Comparison of ENCODE assay signal across 9 cellular contexts in the genomic region with DNA sequence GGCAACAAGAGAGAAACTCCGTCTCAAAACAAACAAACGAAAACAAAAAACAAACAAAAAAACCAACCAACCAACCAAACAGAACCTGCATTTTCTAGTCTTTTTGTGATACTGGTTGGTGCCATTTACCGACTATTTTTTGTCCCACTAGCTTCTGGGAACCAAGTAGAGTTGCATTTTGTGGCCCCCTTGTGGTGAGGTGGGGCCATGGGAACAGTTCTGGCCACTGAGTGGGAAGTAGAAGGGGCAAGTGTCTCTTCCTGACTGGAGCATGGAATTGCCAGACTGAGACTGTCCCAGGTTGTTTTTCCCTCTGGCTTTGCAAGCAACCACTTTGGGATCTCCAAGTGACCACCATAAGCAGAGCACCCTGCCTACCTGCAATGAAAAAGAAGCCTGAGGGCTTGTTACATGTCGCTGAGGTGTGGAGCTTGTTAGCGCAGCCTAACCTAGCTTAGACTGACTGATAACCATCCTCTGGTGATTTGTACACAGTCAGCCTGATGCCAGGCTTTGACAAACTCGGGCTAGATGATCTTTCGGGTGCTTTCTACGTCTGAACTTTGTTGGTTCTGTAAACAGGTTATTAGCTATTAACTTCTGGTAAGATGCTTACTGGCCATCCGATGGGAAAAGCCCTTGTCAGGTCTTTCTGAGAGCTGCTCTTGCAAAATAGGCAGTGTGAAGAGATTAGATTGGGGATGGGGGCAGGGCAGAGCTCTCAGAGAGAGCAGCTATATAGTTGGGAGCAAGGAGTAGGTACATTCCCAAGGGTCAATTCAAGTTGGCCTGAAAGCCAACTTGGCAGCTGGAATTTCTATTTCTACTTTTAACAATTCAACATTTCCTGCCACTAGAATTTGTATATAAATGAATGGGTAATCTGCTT.
DNase-seq lines count a peak whose midpoint lies in the region; ATAC-seq and TF ChIP-seq lines count a peak whose summit lies in the region.
"Had no signal": no experiment of that assay in that cellular context is flagged by ENCODE, and none has a peak within 500 bp of the region (broad histone marks: within the 10 kb centered on the region; RNA-seq: fewer than 3 reads in every experiment).

No MANE protein-coding gene starts in this region.

- H3K4me3 ChIP-seq in BE2C (ENCODE audit: low read depth, low read length) (no peak overlapping the region), foreskin fibroblast (ENCODE audit: low read depth in 1 of 2, low read length in 2 of 2) (no peak overlapping the region)

- H3K27me3 Mint-ChIP-seq in stimulated activated naive CD8-positive, alpha-beta T cell treated with anti-CD3 and anti-CD28 coated beads, Interleukin-15, amount 100 ng/mL, for 72 hours = peaks cover 10% of the 10 kb centered on the region

- DNase-seq in BE2C = peak; percentile 61
- peak; percentile 24 to 50 for DNase-seq in foreskin fibroblast
- peak in 1 of 2 donors; percentile 7 for DNase-seq in stimulated activated naive CD8-positive, alpha-beta T cell treated with anti-CD3 and anti-CD28 coated beads, Interleukin-15, amount 100 ng/mL, for 72 hours
- DNase-seq in activated CD4-positive, CD25-positive, alpha-beta regulatory T cell treated with anti-CD3 and anti-CD28 coated beads, Interleukin-2, amount 50 U/mL, for 72 hours = no peak
- DNase-seq in medulla oblongata (ENCODE audit: extremely low spot score) = no peak
- DNase-seq: naive B cell had no signal

- H3K9me3 Mint-ChIP-seq in stimulated activated naive CD8-positive, alpha-beta T cell treated with anti-CD3 and anti-CD28 coated beads, Interleukin-15, amount 100 ng/mL, for 72 hours = no peaks in the 10 kb centered on the region
- H3K9me3 Mint-ChIP-seq: naive B cell had no signal

- H3K4me3 Mint-ChIP-seq in stimulated activated naive CD8-positive, alpha-beta T cell treated with anti-CD3 and anti-CD28 coated beads, Interleukin-15, amount 100 ng/mL, for 72 hours = no peak overlapping the region

- no peaks in the 10 kb centered on the region for H3K4me1 Mint-ChIP-seq in stimulated activated naive CD8-positive, alpha-beta T cell treated with anti-CD3 and anti-CD28 coated beads, Interleukin-15, amount 100 ng/mL, for 72 hours
- H3K4me1 Mint-ChIP-seq: naive B cell had no signal

- peaks cover 24% of the 10 kb centered on the region for H3K4me1 ChIP-seq in BE2C

- H3K27ac Mint-ChIP-seq in stimulated activated naive CD8-positive, alpha-beta T cell treated with anti-CD3 and anti-CD28 coated beads, Interleukin-15, amount 100 ng/mL, for 72 hours = no peak overlapping the region

- TF ChIP-seq CTCF in BE2C (IDR thresholded peaks at IDR 0.05; ENCODE audit: low read depth, low read length) = peak; percentile 89
- TF ChIP-seq CTCF in GM12873 (IDR thresholded peaks at IDR 0.05; ENCODE audit: insufficient read depth, low read depth, low read length, missing control alignments) = peak; percentile 84
- peak; percentile 57 for TF ChIP-seq CTCF in foreskin fibroblast (IDR thresholded peaks at IDR 0.05; ENCODE audit: low read depth, low read length)

- no peaks in the 10 kb centered on the region for H3K36me3 ChIP-seq in BE2C

- H3K27me3 ChIP-seq in BE2C = no peaks in the 10 kb centered on the region

- H3K9me3 ChIP-seq in BE2C = no peaks in the 10 kb centered on the region; the same call in 1 of the 2 replicates

- peak; percentile 87 for ATAC-seq in HG03354 (IDR thresholded peaks at IDR 0.05; ENCODE audit: poor library complexity, severe bottlenecking, unreplicated experiment)
- ATAC-seq in SK-N-SH treated with all-trans-retinoic acid at 6 μM for 48 hours = peak; percentile 28
- peak; percentile 28 for ATAC-seq in stimulated activated naive CD8-positive, alpha-beta T cell treated with anti-CD3 and anti-CD28 coated beads, Interleukin-15, amount 100 ng/mL, for 72 hours

TF ChIP-seq in SK-N-SH treated with all-trans-retinoic acid at 6 μM for 48 hours, 23 proteins besides CTCF, POLR2A, EP300 and RAD21:
- TF ChIP-seq TCF4 (CRISPR knock-in tag; IDR thresholded peaks at IDR 0.05; ENCODE audit: borderline replicate concordance) (no peak), GLIS3 (CRISPR knock-in tag; IDR thresholded peaks at IDR 0.05) (no peak), ARNTL (CRISPR knock-in tag; IDR thresholded peaks at IDR 0.05; ENCODE audit: borderline replicate concordance, low read depth) (no peak), ZNF8 (CRISPR knock-in tag; IDR thresholded peaks at IDR 0.05) (no peak), CSDC2 (CRISPR knock-in tag; IDR thresholded peaks at IDR 0.05) (no peak), TOX (CRISPR knock-in tag; IDR thresholded peaks at IDR 0.05; ENCODE audit: borderline replicate concordance) (no peak), ESRRG (CRISPR knock-in tag; IDR thresholded peaks at IDR 0.05) (no peak), ZNF565 (CRISPR knock-in tag; conservative IDR thresholded peaks at IDR 0.05; ENCODE audit: low read depth) (no peak)
- TF ChIP-seq, protein P1, sequence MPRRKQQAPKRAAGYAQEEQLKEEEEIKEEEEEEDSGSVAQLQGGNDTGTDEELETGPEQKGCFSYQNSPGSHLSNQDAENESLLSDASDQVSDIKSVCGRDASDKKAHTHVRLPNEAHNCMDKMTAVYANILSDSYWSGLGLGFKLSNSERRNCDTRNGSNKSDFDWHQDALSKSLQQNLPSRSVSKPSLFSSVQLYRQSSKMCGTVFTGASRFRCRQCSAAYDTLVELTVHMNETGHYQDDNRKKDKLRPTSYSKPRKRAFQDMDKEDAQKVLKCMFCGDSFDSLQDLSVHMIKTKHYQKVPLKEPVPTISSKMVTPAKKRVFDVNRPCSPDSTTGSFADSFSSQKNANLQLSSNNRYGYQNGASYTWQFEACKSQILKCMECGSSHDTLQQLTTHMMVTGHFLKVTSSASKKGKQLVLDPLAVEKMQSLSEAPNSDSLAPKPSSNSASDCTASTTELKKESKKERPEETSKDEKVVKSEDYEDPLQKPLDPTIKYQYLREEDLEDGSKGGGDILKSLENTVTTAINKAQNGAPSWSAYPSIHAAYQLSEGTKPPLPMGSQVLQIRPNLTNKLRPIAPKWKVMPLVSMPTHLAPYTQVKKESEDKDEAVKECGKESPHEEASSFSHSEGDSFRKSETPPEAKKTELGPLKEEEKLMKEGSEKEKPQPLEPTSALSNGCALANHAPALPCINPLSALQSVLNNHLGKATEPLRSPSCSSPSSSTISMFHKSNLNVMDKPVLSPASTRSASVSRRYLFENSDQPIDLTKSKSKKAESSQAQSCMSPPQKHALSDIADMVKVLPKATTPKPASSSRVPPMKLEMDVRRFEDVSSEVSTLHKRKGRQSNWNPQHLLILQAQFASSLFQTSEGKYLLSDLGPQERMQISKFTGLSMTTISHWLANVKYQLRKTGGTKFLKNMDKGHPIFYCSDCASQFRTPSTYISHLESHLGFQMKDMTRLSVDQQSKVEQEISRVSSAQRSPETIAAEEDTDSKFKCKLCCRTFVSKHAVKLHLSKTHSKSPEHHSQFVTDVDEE (CRISPR knock-in tag; IDR thresholded peaks at IDR 0.05) = no peak

Comparison
In these comparisons a context has a peak if more than half of its experiments do, and no peak if none do; other contexts are left out.
1. DNase-seq: peak in BE2C (single experiment) and foreskin fibroblast (2 of 2); none in activated CD4-positive, CD25-positive, alpha-beta regulatory T cell treated with anti-CD3 and anti-CD28 coated beads, Interleukin-2, amount 50 U/mL, for 72 hours (single experiment) and medulla oblongata (single experiment).
2. ATAC-seq: peak in every context shown above with its lines; median percentile 87 in HG03354; 28 in SK-N-SH treated with all-trans-retinoic acid at 6 μM for 48 hours; 28 in stimulated activated naive CD8-positive, alpha-beta T cell treated with anti-CD3 and anti-CD28 coated beads, Interleukin-15, amount 100 ng/mL, for 72 hours.
3. Peak in every context shown above with its lines, with median percentiles within 50 percentile points of each other: CTCF ChIP-seq.